Comparison of ENCODE assay signal across 1 cellular context in genomic region chr5:76601470-76601869, GRCh38.
TF ChIP-seq lines count a peak whose summit lies in the region.

No MANE protein-coding gene starts in this region.

TF ChIP-seq in GM23338, 12 proteins besides CTCF, POLR2A, EP300 and RAD21 (continued from another document):
- TF ChIP-seq ETS1 (IDR thresholded peaks at IDR 0.05) (no peak), EZH2phosphoT487 (IDR thresholded peaks at IDR 0.05; ENCODE audit: unreplicated experiment) (no peak), ZNF114 (CRISPR knock-in tag; IDR thresholded peaks at IDR 0.05) (no peak), STAT1 (IDR thresholded peaks at IDR 0.05; ENCODE audit: unreplicated experiment) (no peak), JUNB (IDR thresholded peaks at IDR 0.05; ENCODE audit: unreplicated experiment) (no peak), EZH2 (IDR thresholded peaks at IDR 0.05; ENCODE audit: low read depth, unreplicated experiment) (no peak), POLR2AphosphoS5 (IDR thresholded peaks at IDR 0.05; ENCODE audit: low read depth) (no peak)
